In the genomic region with DNA sequence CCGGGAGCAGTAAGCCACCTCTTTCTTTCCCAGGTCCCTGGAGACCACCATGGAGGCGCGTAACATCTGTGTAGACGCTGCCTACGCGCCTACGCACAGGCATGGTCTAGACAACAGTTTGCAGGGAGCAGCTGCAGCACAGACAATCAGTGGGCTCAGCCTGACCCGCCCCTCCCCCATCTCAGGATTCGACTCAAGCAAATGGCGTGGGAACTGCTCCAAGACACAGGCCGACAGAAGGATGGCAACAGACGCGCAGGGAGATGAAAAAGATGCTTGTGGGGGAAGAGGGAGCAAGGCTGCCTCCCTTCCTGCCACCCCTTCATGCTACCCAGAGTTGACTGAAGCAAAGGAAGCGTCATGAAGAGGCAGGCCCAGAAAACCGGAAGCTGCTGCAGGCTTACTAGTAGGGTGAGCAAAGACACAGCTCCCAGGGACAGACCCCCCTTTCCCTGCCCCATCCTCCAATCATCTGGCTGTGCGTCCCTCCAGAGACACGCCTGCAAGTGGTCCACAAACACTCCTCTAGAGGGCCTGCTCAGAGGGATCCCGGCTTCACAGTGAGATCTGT, we compare ENCODE assay signal across 9 cellular contexts. TPM values are rescaled to one million over a fixed set of nuclear protein-coding genes. Genes with fewer than 3 reads are reported as not detected.
A peak's percentile ranks its signal among the peaks of the same experiment; 100 is the strongest.
DNase-seq lines count a peak whose midpoint lies in the region; ATAC-seq lines count a peak whose summit lies in the region.
"Had no signal": no experiment of that assay in that cellular context is flagged by ENCODE, and none has a peak within 500 bp of the region (broad histone marks: within the 10 kb centered on the region; RNA-seq: fewer than 3 reads in every experiment).

No MANE protein-coding gene starts in this region.

- H3K27me3 ChIP-seq in ACC112 (ENCODE audit: insufficient read depth, low read length): no peaks in the 10 kb centered on the region

- H3K27ac ChIP-seq in ACC112 (ENCODE audit: low read depth, low read length): peak overlapping the region; percentile 70
- H3K27ac ChIP-seq: VCaP had no signal

- H3K4me1 ChIP-seq in ACC112 (ENCODE audit: control insufficient read depth, insufficient read depth, low read length, unreplicated experiment): peaks cover 40% of the 10 kb centered on the region

- DNase-seq in NCI-H2171 treated with DMSO at 0.1 percent for 48 hours (lab: John Stamatoyannopoulos, UW) (peak; percentile 100), left cardiac atrium (no peak), skeletal muscle cell (ENCODE audit: low read depth) (peak; percentile 76), GDM1 (lab: John Stamatoyannopoulos, UW) (no peak), HK-2 (ENCODE audit: unreplicated experiment) (no peak)
- peak; percentile 42 for DNase-seq in activated T-helper 2 cell treated with anti-CD3 and anti-CD28 coated beads, Interferon-gamma antibody, Interleukin-2, Interleukin-4, amounts not matched to agents 10 μg/mL and 5 μg/mL and 100 μg/mL, durations not matched to agents 14 hours and 24 hours and 36 hours (ENCODE audit: low spot score)

- ATAC-seq in left cardiac atrium: peak; percentile 36 to 76
- ATAC-seq in GM19351 (IDR thresholded peaks at IDR 0.05; ENCODE audit: unreplicated experiment): no peak

- H3K79me2 ChIP-seq in ACC112 (ENCODE audit: control insufficient read depth, insufficient read depth, low read length, unreplicated experiment): peaks cover 61% of the 10 kb centered on the region

- intact Hi-C loops in activated T-helper 2 cell treated with anti-CD3 and anti-CD28 coated beads, Interferon-gamma antibody, Interleukin-2, Interleukin-4, amounts not matched to agents 10 μg/mL and 5 μg/mL and 100 μg/mL, durations not matched to agents 14 hours and 24 hours and 36 hours (cut with micrococcal nuclease): loop anchor here (1.0 to 5.0 kb wide), 2 partner anchors 44 to 60 kb away; a partner anchor contains a TSS
- intact Hi-C loops in left cardiac atrium (cut with DNase I): no loop called here

- no peak overlapping the region for H3K4me3 Mint-ChIP-seq in activated T-helper 2 cell treated with anti-CD3 and anti-CD28 coated beads, Interferon-gamma antibody, Interleukin-2, Interleukin-4, amounts not matched to agents 10 μg/mL and 5 μg/mL and 100 μg/mL, durations not matched to agents 14 hours and 24 hours and 36 hours (ENCODE audit: low read depth)

- no peak overlapping the region for H2AFZ ChIP-seq in ACC112 (ENCODE audit: low read length, unreplicated experiment)

- H3K4me3 ChIP-seq in ACC112 (ENCODE audit: low read depth, low read length) (no peak overlapping the region), skeletal muscle cell (ENCODE audit: low read depth, low read length) (no peak overlapping the region)

- H3K27ac Mint-ChIP-seq in activated T-helper 2 cell treated with anti-CD3 and anti-CD28 coated beads, Interferon-gamma antibody, Interleukin-2, Interleukin-4, amounts not matched to agents 10 μg/mL and 5 μg/mL and 100 μg/mL, durations not matched to agents 14 hours and 24 hours and 36 hours: peak overlapping the region; percentile 89

- H3K9me3 Mint-ChIP-seq in activated T-helper 2 cell treated with anti-CD3 and anti-CD28 coated beads, Interferon-gamma antibody, Interleukin-2, Interleukin-4, amounts not matched to agents 10 μg/mL and 5 μg/mL and 100 μg/mL, durations not matched to agents 14 hours and 24 hours and 36 hours: no peaks in the 10 kb centered on the region

- H3K36me3 ChIP-seq in ACC112 (ENCODE audit: insufficient read depth, low read length): peaks cover 23% of the 10 kb centered on the region; the same call in 1 of the 2 replicates

- peaks cover 35% of the 10 kb centered on the region for H3K4me1 Mint-ChIP-seq in activated T-helper 2 cell treated with anti-CD3 and anti-CD28 coated beads, Interferon-gamma antibody, Interleukin-2, Interleukin-4, amounts not matched to agents 10 μg/mL and 5 μg/mL and 100 μg/mL, durations not matched to agents 14 hours and 24 hours and 36 hours (ENCODE audit: low read depth)

- no peaks in the 10 kb centered on the region for H3K27me3 Mint-ChIP-seq in activated T-helper 2 cell treated with anti-CD3 and anti-CD28 coated beads, Interferon-gamma antibody, Interleukin-2, Interleukin-4, amounts not matched to agents 10 μg/mL and 5 μg/mL and 100 μg/mL, durations not matched to agents 14 hours and 24 hours and 36 hours (ENCODE audit: low read depth)

- H3K36me3 Mint-ChIP-seq in activated T-helper 2 cell treated with anti-CD3 and anti-CD28 coated beads, Interferon-gamma antibody, Interleukin-2, Interleukin-4, amounts not matched to agents 10 μg/mL and 5 μg/mL and 100 μg/mL, durations not matched to agents 14 hours and 24 hours and 36 hours (ENCODE audit: low read depth): peaks cover 13% of the 10 kb centered on the region

RNA-seq across cellular contexts. Expression of a gene that starts 19.5 kb away (rescaled TPM):
- 41.3 and 42.4 TPM in 2 replicates for total RNA-seq in activated T-helper 2 cell treated with anti-CD3 and anti-CD28 coated beads, Interferon-gamma antibody, Interleukin-2, Interleukin-4, amounts not matched to agents 10 μg/mL and 5 μg/mL and 100 μg/mL, durations not matched to agents 14 hours and 24 hours and 36 hours
- total RNA-seq in left cardiac atrium: 10 to 100 TPM; 69.2 to 77.8 TPM

RNA-seq across cellular contexts. Expression of a gene that starts 31.5 kb away (rescaled TPM):
- 48.4 and 55.3 TPM in 2 replicates for total RNA-seq in activated T-helper 2 cell treated with anti-CD3 and anti-CD28 coated beads, Interferon-gamma antibody, Interleukin-2, Interleukin-4, amounts not matched to agents 10 μg/mL and 5 μg/mL and 100 μg/mL, durations not matched to agents 14 hours and 24 hours and 36 hours
- 10 to 100 TPM; 59.2 to 63.9 TPM for total RNA-seq in left cardiac atrium

RNA-seq across cellular contexts. Expression of a gene that starts 42.7 kb away (rescaled TPM):
- 10.7 and 11.0 TPM in 2 replicates for total RNA-seq in activated T-helper 2 cell treated with anti-CD3 and anti-CD28 coated beads, Interferon-gamma antibody, Interleukin-2, Interleukin-4, amounts not matched to agents 10 μg/mL and 5 μg/mL and 100 μg/mL, durations not matched to agents 14 hours and 24 hours and 36 hours
- 10 to 100 TPM; 15.6 to 16.7 TPM for total RNA-seq in left cardiac atrium

Comparison
In these comparisons a context has a peak if more than half of its experiments do, and no peak if none do; other contexts are left out.
1. DNase-seq: peak in NCI-H2171 treated with DMSO at 0.1 percent for 48 hours (single experiment), activated T-helper 2 cell treated with anti-CD3 and anti-CD28 coated beads, Interferon-gamma antibody, Interleukin-2, Interleukin-4, amounts not matched to agents 10 μg/mL and 5 μg/mL and 100 μg/mL, durations not matched to agents 14 hours and 24 hours and 36 hours (single experiment) and skeletal muscle cell (single experiment); none in left cardiac atrium (single experiment), GDM1 (single experiment) and HK-2 (single experiment).